11 cellular contexts compared by ENCODE assay signal in genomic region chr21:40054403-40054802, GRCh38.
A peak's percentile ranks its signal among the peaks of the same experiment; 100 is the strongest.
DNase-seq lines count a peak whose midpoint lies in the region; ATAC-seq and TF ChIP-seq lines count a peak whose summit lies in the region.
"Had no signal": no experiment of that assay in that cellular context is flagged by ENCODE, and none has a peak within 500 bp of the region (broad histone marks: within the 10 kb centered on the region; RNA-seq: fewer than 3 reads in every experiment).

No MANE protein-coding gene starts in this region.

- no peak for TF ChIP-seq CTCF in MM.1S (IDR thresholded peaks at IDR 0.05; ENCODE audit: low read length)
- TF ChIP-seq CTCF in spleen (IDR thresholded peaks at IDR 0.05 in 8 of 11, conservative IDR thresholded peaks at IDR 0.05 in 3 of 11): no peak

- TF ChIP-seq POLR2A in spleen (IDR thresholded peaks at IDR 0.05): no peak

- no peaks in the 10 kb centered on the region for H3K9me3 ChIP-seq in MM.1S (replicated peaks; ENCODE audit: insufficient read depth, low read length)
- no peaks in the 10 kb centered on the region for H3K9me3 ChIP-seq in stomach smooth muscle (ENCODE audit: control insufficient read depth in 2 of 2, low read length in 2 of 2)
- H3K9me3 ChIP-seq in spleen: peaks cover 0 to 4% (median 0%) of the 10 kb centered on the region in 8 donors

- H3K79me2 ChIP-seq in MM.1S (ENCODE audit: low read length): peaks cover 95% of the 10 kb centered on the region

- no peak overlapping the region for H3K4me3 ChIP-seq in MM.1S (ENCODE audit: low read length)
- peak overlapping the region in 1 of 2 donors; percentile 15 for H3K4me3 ChIP-seq in stomach smooth muscle (ENCODE audit: low read length in 2 of 2)
- H3K4me3 ChIP-seq in spleen: no peak overlapping the region

- H3K27me3 ChIP-seq in MM.1S (replicated peaks; ENCODE audit: insufficient read depth, low read length) (no peaks in the 10 kb centered on the region), stomach smooth muscle (ENCODE audit: control insufficient read depth in 1 of 2, insufficient read depth in 2 of 2, low read length in 2 of 2) (no peaks in the 10 kb centered on the region), spleen (replicated peaks in 1 of 7) (no peaks in the 10 kb centered on the region)

- H3K9ac ChIP-seq in MM.1S (ENCODE audit: low read length) (no peak overlapping the region), stomach smooth muscle (ENCODE audit: low read length in 2 of 2) (peak overlapping the region in 1 of 2 donors; percentile 16)

- intact Hi-C loops in Right ventricle myocardium superior (cut with DNase I): no loop called here
- intact Hi-C loops in spleen (cut with DNase I; ENCODE audit: low total_unique reads): no loop called here

- H3K4me2 ChIP-seq in MM.1S (ENCODE audit: low read depth, low read length): no peak overlapping the region

- peaks cover 86% of the 10 kb centered on the region for H3F3A ChIP-seq in MM.1S (ENCODE audit: insufficient read depth, low read length)

- H3K9me3 Mint-ChIP-seq in stimulated activated naive CD8-positive, alpha-beta T cell treated with anti-CD3 and anti-CD28 coated beads, Interleukin-15, amount 100 ng/mL, for 72 hours: peaks cover 0 to 7% of the 10 kb centered on the region in 2 donors
- H3K9me3 Mint-ChIP-seq in activated naive CD8-positive, alpha-beta T cell treated with anti-CD3 and anti-CD28 coated beads, Interleukin-2, amount 50 U/mL, for 24 hours: peaks cover 8% of the 10 kb centered on the region
- H3K9me3 Mint-ChIP-seq: nephron progenitor cell had no signal

- no peaks in the 10 kb centered on the region for H3K9me2 ChIP-seq in MM.1S (replicated peaks; ENCODE audit: insufficient read depth, low read length)

- peak; percentile 71 for ATAC-seq in Right ventricle myocardium superior (ENCODE audit: poor library complexity)
- ATAC-seq in stimulated activated naive CD8-positive, alpha-beta T cell treated with anti-CD3 and anti-CD28 coated beads, Interleukin-15, amount 100 ng/mL, for 72 hours: no peak
- ATAC-seq in activated naive CD8-positive, alpha-beta T cell treated with anti-CD3 and anti-CD28 coated beads, Interleukin-2, amount 50 U/mL, for 24 hours: no peak

- no peak overlapping the region for H3K4me3 Mint-ChIP-seq in stimulated activated naive CD8-positive, alpha-beta T cell treated with anti-CD3 and anti-CD28 coated beads, Interleukin-15, amount 100 ng/mL, for 72 hours
- H3K4me3 Mint-ChIP-seq in activated naive CD8-positive, alpha-beta T cell treated with anti-CD3 and anti-CD28 coated beads, Interleukin-2, amount 50 U/mL, for 24 hours: no peak overlapping the region
- H3K4me3 Mint-ChIP-seq: brain, nephron progenitor cell had no signal

- no peaks in the 10 kb centered on the region for H3K27me3 Mint-ChIP-seq in stimulated activated naive CD8-positive, alpha-beta T cell treated with anti-CD3 and anti-CD28 coated beads, Interleukin-15, amount 100 ng/mL, for 72 hours
- H3K27me3 Mint-ChIP-seq in activated naive CD8-positive, alpha-beta T cell treated with anti-CD3 and anti-CD28 coated beads, Interleukin-2, amount 50 U/mL, for 24 hours: no peaks in the 10 kb centered on the region

- peak overlapping the region; percentile 28; the same call in 1 of the 2 replicates for H3K27ac ChIP-seq in MM.1S (ENCODE audit: low read length)
- peak overlapping the region; percentile 99 for H3K27ac ChIP-seq in stomach smooth muscle (ENCODE audit: low read length)
- H3K27ac ChIP-seq in spleen: no peak overlapping the region

- no peaks in the 10 kb centered on the region for H3K36me3 Mint-ChIP-seq in activated naive CD8-positive, alpha-beta T cell treated with anti-CD3 and anti-CD28 coated beads, Interleukin-2, amount 50 U/mL, for 24 hours (ENCODE audit: low read depth)

- WGBS in spleen, 5 donors: 51 to 61% (median 54%) methylated on average over 3 of the region's 3 CpGs

- DNase-seq in MM.1S (peak; percentile 63), NCI-H524 (lab: John Stamatoyannopoulos, UW) (peak; percentile 65 to 92), Right ventricle myocardium superior (no peak), activated T-cell treated with anti-CD3 and anti-CD28 coated beads for 4 hours (no peak), spleen (no peak)
- DNase-seq in stimulated activated naive CD8-positive, alpha-beta T cell treated with anti-CD3 and anti-CD28 coated beads, Interleukin-15, amount 100 ng/mL, for 72 hours: no peak
- no peak for DNase-seq in activated naive CD8-positive, alpha-beta T cell treated with anti-CD3 and anti-CD28 coated beads, Interleukin-2, amount 50 U/mL, for 24 hours
- DNase-seq: activated CD4-positive, alpha-beta T cell treated with anti-CD3 and anti-CD28 coated beads, Interleukin-2, amount 50 U/mL, for 4 hours; nephron progenitor cell had no signal

- H4K20me1 ChIP-seq in MM.1S (ENCODE audit: insufficient read depth, low read length): peaks cover 22% of the 10 kb centered on the region

- H3K4me1 Mint-ChIP-seq in stimulated activated naive CD8-positive, alpha-beta T cell treated with anti-CD3 and anti-CD28 coated beads, Interleukin-15, amount 100 ng/mL, for 72 hours: no peaks in the 10 kb centered on the region
- no peaks in the 10 kb centered on the region for H3K4me1 Mint-ChIP-seq in activated naive CD8-positive, alpha-beta T cell treated with anti-CD3 and anti-CD28 coated beads, Interleukin-2, amount 50 U/mL, for 24 hours

- H3K36me3 ChIP-seq in MM.1S (replicated peaks; ENCODE audit: insufficient read depth, low read length): peaks cover 9% of the 10 kb centered on the region; the same call in 1 of the 2 replicates
- no peaks in the 10 kb centered on the region for H3K36me3 ChIP-seq in stomach smooth muscle (ENCODE audit: control insufficient read depth in 2 of 2, insufficient read depth in 2 of 2, low read length in 2 of 2)
- no peaks in the 10 kb centered on the region for H3K36me3 ChIP-seq in spleen

- no peak overlapping the region for H2AFZ ChIP-seq in MM.1S (ENCODE audit: low read length)

- H3K4me1 ChIP-seq in MM.1S (ENCODE audit: low read length): peaks cover 23% of the 10 kb centered on the region
- H3K4me1 ChIP-seq in stomach smooth muscle (ENCODE audit: control insufficient read depth, insufficient read depth, low read length): peaks cover 41% of the 10 kb centered on the region
- H3K4me1 ChIP-seq in spleen: no peaks in the 10 kb centered on the region

- H3K27ac Mint-ChIP-seq in stimulated activated naive CD8-positive, alpha-beta T cell treated with anti-CD3 and anti-CD28 coated beads, Interleukin-15, amount 100 ng/mL, for 72 hours: no peak overlapping the region
- no peak overlapping the region for H3K27ac Mint-ChIP-seq in activated naive CD8-positive, alpha-beta T cell treated with anti-CD3 and anti-CD28 coated beads, Interleukin-2, amount 50 U/mL, for 24 hours

Comparison
In these comparisons a context has a peak if more than half of its experiments do, and no peak if none do; other contexts are left out.
1. DNase-seq: peak in MM.1S (single experiment) and NCI-H524 (2 of 2); none in Right ventricle myocardium superior (single experiment), activated T-cell treated with anti-CD3 and anti-CD28 coated beads for 4 hours (single experiment), stimulated activated naive CD8-positive, alpha-beta T cell treated with anti-CD3 and anti-CD28 coated beads, Interleukin-15, amount 100 ng/mL, for 72 hours (0 of 2), activated naive CD8-positive, alpha-beta T cell treated with anti-CD3 and anti-CD28 coated beads, Interleukin-2, amount 50 U/mL, for 24 hours (single experiment) and spleen (single experiment).
2. H3K27ac ChIP-seq: peak in MM.1S (single experiment) and stomach smooth muscle (single experiment); none in spleen (0 of 8).